Comparison of ENCODE assay signal across 34 cellular contexts in genomic region chr16:6447046-6447445, GRCh38.
"Had no signal": no experiment of that assay in that cellular context is flagged by ENCODE, and none has a peak within 500 bp of the region (broad histone marks: within the 10 kb centered on the region; RNA-seq: fewer than 3 reads in every experiment).

No MANE protein-coding gene starts in this region.

- ATAC-seq: activated CD8-positive, alpha-beta T cell treated with anti-CD3 and anti-CD28 coated beads for 36 hours; activated naive CD8-positive, alpha-beta T cell treated with anti-CD3 and anti-CD28 coated beads, Interleukin-2, amount 50 U/mL, for 24 hours; activated T-cell treated with anti-CD3 and anti-CD28 coated beads, Interleukin-2, amount 50 U/mL, for 4 hours; activated T-cell treated with anti-CD3 and anti-CD28 coated beads, Interleukin-2, amount 50 U/mL, for 72 hours; activated T-helper 17 cell treated with anti-CD3 and anti-CD28 coated beads, Interleukin-2, amount 50 U/mL, for 72 hours; T-cell had no signal

- H3K9me3 Mint-ChIP-seq: brain had no signal

- H3K27ac Mint-ChIP-seq: activated B cell treated with CpG ODN at 0.5 μM for 24 hours; activated CD4-positive, alpha-beta memory T cell treated with anti-CD3 and anti-CD28 coated beads for 36 hours; activated CD4-positive, alpha-beta T cell treated with anti-CD3 and anti-CD28 coated beads, Interleukin-2, amount 10 ng/mL, durations not matched to agents 24 days and 14 days; activated CD8-positive, alpha-beta T cell treated with anti-CD3 and anti-CD28 coated beads for 36 hours; activated naive CD4-positive, alpha-beta T cell treated with anti-CD3 and anti-CD28 coated beads for 36 hours; activated naive CD8-positive, alpha-beta T cell; activated naive CD8-positive, alpha-beta T cell treated with anti-CD3 and anti-CD28 coated beads, Interleukin-2, amount 10 ng/mL, durations not matched to agents 7 days and 5 days; activated naive CD8-positive, alpha-beta T cell treated with anti-CD3 and anti-CD28 coated beads, Interleukin-2, amount 50 U/mL, for 24 hours; activated T-cell treated with anti-CD3 and anti-CD28 coated beads, Interleukin-2, amount 50 U/mL, for 72 hours; activated T-helper 1 cell treated with anti-CD3 and anti-CD28 coated beads, Interleukin-12 subunit alpha, Interleukin-12 subunit beta, Interleukin-2, Interleukin-4 antibody, amounts not matched to agents 30 ng/mL and 10 ng/mL and 1 ng/mL, durations not matched to agents 14 hours and 24 hours and 36 hours; activated T-helper 17 cell treated with anti-CD3 and anti-CD28 coated beads, Interleukin-2, amount 50 U/mL, for 72 hours; T-cell; T-helper 1 cell treated with Interleukin-12 subunit alpha and Interleukin-12 subunit beta and Interleukin-4 antibody, amounts not matched to agents 30 μg/mL and 1 μg/mL, for 36 hours; T-helper 2 cell treated with Interferon-gamma antibody and Interleukin-4, amounts not matched to agents 5 μg/mL and 100 μg/mL, for 36 hours had no signal

- H3K4me1 ChIP-seq: ascending aorta had no signal

- H3K27ac ChIP-seq: ascending aorta, cardiac muscle cell, VCaP had no signal

- H3K27me3 ChIP-seq: ascending aorta, cardiac muscle cell had no signal

- DNase-seq: activated B cell treated with CpG ODN at 0.5 μM for 24 hours; activated CD4-positive, alpha-beta memory T cell treated with anti-CD3 and anti-CD28 coated beads for 36 hours; activated CD4-positive, alpha-beta T cell treated with anti-CD3 and anti-CD28 coated beads for 4 hours; activated CD4-positive, alpha-beta T cell treated with anti-CD3 and anti-CD28 coated beads, Interleukin-2, amount 10 ng/mL, durations not matched to agents 24 days and 14 days; activated CD4-positive, alpha-beta T cell treated with anti-CD3 and anti-CD28 coated beads, Interleukin-2, amount 50 U/mL, for 1 hour; activated CD4-positive, alpha-beta T cell treated with anti-CD3 and anti-CD28 coated beads, Interleukin-2, amount 50 U/mL, for 4 hours; activated CD4-positive, CD25-positive, alpha-beta regulatory T cell treated with anti-CD3 and anti-CD28 coated beads, Interleukin-2, amount 50 U/mL, for 72 hours; activated CD8-positive, alpha-beta memory T cell treated with anti-CD3 and anti-CD28 coated beads, Interleukin-2, amount 50 U/mL, for 4 hours; activated effector memory CD4-positive, alpha-beta T cell treated with anti-CD3 and anti-CD28 coated beads, Interleukin-2, amount 50 U/mL, for 16 hours; activated gamma-delta T cell treated with Interleukin-2 at 50 U/mL for 16 hours; activated naive CD4-positive, alpha-beta T cell; activated naive CD4-positive, alpha-beta T cell treated with anti-CD3 and anti-CD28 coated beads, Interleukin-2, amount 50 U/mL, for 16 hours; activated naive CD8-positive, alpha-beta T cell treated with anti-CD3 and anti-CD28 coated beads, Interleukin-2, amount 10 ng/mL, durations not matched to agents 7 days and 5 days; activated naive CD8-positive, alpha-beta T cell treated with anti-CD3 and anti-CD28 coated beads, Interleukin-2, amount 50 U/mL, for 24 hours; activated T-cell treated with anti-CD3 and anti-CD28 coated beads for 4 hours; activated T-cell treated with anti-CD3 and anti-CD28 coated beads, Interleukin-2, amount 50 U/mL, for 1 hour; activated T-cell treated with anti-CD3 and anti-CD28 coated beads, Interleukin-2, amount 50 U/mL, for 4 hours; activated T-cell treated with anti-CD3 and anti-CD28 coated beads, Interleukin-2, amount 50 U/mL, for 72 hours; amygdala; anterior cingulate cortex; T-cell; T-helper 2 cell; T-helper 9 cell had no signal

- H3K36me3 Mint-ChIP-seq: activated CD4-positive, alpha-beta memory T cell treated with anti-CD3 and anti-CD28 coated beads for 36 hours; activated naive CD8-positive, alpha-beta T cell; activated naive CD8-positive, alpha-beta T cell treated with anti-CD3 and anti-CD28 coated beads, Interleukin-2, amount 10 ng/mL, durations not matched to agents 7 days and 5 days; T-cell had no signal
